8 cellular contexts compared by ENCODE assay signal in genomic region chr17:6427284-6427781, GRCh38. TPM values are rescaled to one million over a fixed set of nuclear protein-coding genes. Genes with fewer than 3 reads are reported as not detected.
A peak's percentile ranks its signal among the peaks of the same experiment; 100 is the strongest.
DNase-seq lines count a peak whose midpoint lies in the region; ATAC-seq and TF ChIP-seq lines count a peak whose summit lies in the region.

No MANE protein-coding gene starts in this region.

- DNase-seq in CD4-positive, CD25-positive, alpha-beta regulatory T cell = peak in 2 of 3 donors; percentile 24 to 69
- DNase-seq in MM.1S (peak; percentile 87), HCEC 1CT (no peak), amniotic stem cell (lab: John Stamatoyannopoulos, UW) (no peak)
- DNase-seq in activated T-cell treated with anti-CD3 and anti-CD28 coated beads, Interleukin-2, amount 50 U/mL, for 48 hours = peak; percentile 61 to 64
- peak in 8 of 9 donors; percentile 47 to 73 (median 62) for DNase-seq in naive thymus-derived CD4-positive, alpha-beta T cell

- peak overlapping the region; percentile 48 for H3K4me2 ChIP-seq in MM.1S (ENCODE audit: low read depth, low read length)

- H2AFZ ChIP-seq in MM.1S (ENCODE audit: low read length) = no peak overlapping the region

- H3K36me3 ChIP-seq in CD4-positive, CD25-positive, alpha-beta regulatory T cell (ENCODE audit: control insufficient read depth, insufficient read depth, low read length) = no peaks in the 10 kb centered on the region
- H3K36me3 ChIP-seq in MM.1S (replicated peaks; ENCODE audit: insufficient read depth, low read length) = no peaks in the 10 kb centered on the region
- H3K36me3 ChIP-seq in naive thymus-derived CD4-positive, alpha-beta T cell (ENCODE audit: control insufficient read depth in 2 of 3, insufficient read depth in 3 of 3, low read length in 3 of 3) = no peaks in the 10 kb centered on the region

- H3K27ac ChIP-seq in CD4-positive, CD25-positive, alpha-beta regulatory T cell (ENCODE audit: insufficient read depth, low read length, poor library complexity, severe bottlenecking) = no peak overlapping the region
- no peak overlapping the region for H3K27ac ChIP-seq in MM.1S (ENCODE audit: low read length)
- no peak overlapping the region for H3K27ac ChIP-seq in naive thymus-derived CD4-positive, alpha-beta T cell (ENCODE audit: low read depth, low read length)

- H3K9me3 Mint-ChIP-seq in CD4-positive, CD25-positive, alpha-beta regulatory T cell = peaks cover 0 to 13% (median 1%) of the 10 kb centered on the region in 7 donors
- peaks cover 0 to 20% (median 10%) of the 10 kb centered on the region in 11 donors for H3K9me3 Mint-ChIP-seq in naive thymus-derived CD4-positive, alpha-beta T cell

- H3K27me3 Mint-ChIP-seq in CD4-positive, CD25-positive, alpha-beta regulatory T cell = peaks cover 12% of the 10 kb centered on the region
- peaks cover 0 to 78% (median 5%) of the 10 kb centered on the region in 5 donors for H3K27me3 Mint-ChIP-seq in naive thymus-derived CD4-positive, alpha-beta T cell

- H3K27ac Mint-ChIP-seq in CD4-positive, CD25-positive, alpha-beta regulatory T cell = peak overlapping the region in 1 of 3 donors; percentile 63
- H3K27ac Mint-ChIP-seq in naive thymus-derived CD4-positive, alpha-beta T cell = peak overlapping the region in 8 of 9 donors; percentile 7 to 90 (median 78)

- H3K4me3 Mint-ChIP-seq in CD4-positive, CD25-positive, alpha-beta regulatory T cell = peak overlapping the region in 1 of 4 donors; percentile 45
- H3K4me3 Mint-ChIP-seq in naive thymus-derived CD4-positive, alpha-beta T cell = peak overlapping the region in 9 of 10 donors; percentile 36 to 77 (median 63)

- POLR2A ChIA-PET in naive thymus-derived CD4-positive, alpha-beta T cell (lab: Charles Lee) = interaction anchor here (0.5 kb wide), 1 partner anchor 1644 kb away, joined by 4 read pairs; no protein-coding TSS in a partner anchor

- H3K9ac ChIP-seq in MM.1S (ENCODE audit: low read length) = no peak overlapping the region

- H4K20me1 ChIP-seq in MM.1S (ENCODE audit: insufficient read depth, low read length) = no peaks in the 10 kb centered on the region

- peaks cover 3 to 5% of the 10 kb centered on the region in 2 experiments for H3K9me3 ChIP-seq in CD4-positive, CD25-positive, alpha-beta regulatory T cell (ENCODE audit: control insufficient read depth in 2 of 2, low read length in 2 of 2)
- no peaks in the 10 kb centered on the region for H3K9me3 ChIP-seq in MM.1S (replicated peaks; ENCODE audit: insufficient read depth, low read length)
- H3K9me3 ChIP-seq in naive thymus-derived CD4-positive, alpha-beta T cell (ENCODE audit: control insufficient read depth in 2 of 3, low read length in 3 of 3) = no peaks in the 10 kb centered on the region

- peak; percentile 57 to 63 for ATAC-seq in CD4-positive, CD25-positive, alpha-beta regulatory T cell (ENCODE audit: low read depth in 2 of 2)
- ATAC-seq in naive thymus-derived CD4-positive, alpha-beta T cell = peak; percentile 85
- ATAC-seq in HG02885 (IDR thresholded peaks at IDR 0.05; ENCODE audit: poor library complexity, unreplicated experiment) = no peak
- ATAC-seq in GM21515 (IDR thresholded peaks at IDR 0.05; ENCODE audit: unreplicated experiment) = no peak

- H3K4me1 ChIP-seq in CD4-positive, CD25-positive, alpha-beta regulatory T cell (ENCODE audit: control insufficient read depth, insufficient read depth, low read length, poor library complexity, severe bottlenecking) = peaks cover 8% of the 10 kb centered on the region
- H3K4me1 ChIP-seq in MM.1S (ENCODE audit: low read length) = peaks cover 13% of the 10 kb centered on the region
- peaks cover 4 to 15% of the 10 kb centered on the region in 2 donors for H3K4me1 ChIP-seq in naive thymus-derived CD4-positive, alpha-beta T cell (ENCODE audit: control insufficient read depth in 2 of 2, insufficient read depth in 2 of 2, low read length in 2 of 2)

- peaks cover 6 to 16% (median 9%) of the 10 kb centered on the region in 4 donors for H3K4me1 Mint-ChIP-seq in CD4-positive, CD25-positive, alpha-beta regulatory T cell
- peaks cover 11 to 19% (median 17%) of the 10 kb centered on the region in 7 donors for H3K4me1 Mint-ChIP-seq in naive thymus-derived CD4-positive, alpha-beta T cell

- H3K9me2 ChIP-seq in MM.1S (replicated peaks; ENCODE audit: insufficient read depth, low read length) = no peaks in the 10 kb centered on the region

- H3K36me3 Mint-ChIP-seq in CD4-positive, CD25-positive, alpha-beta regulatory T cell = peaks cover 8% of the 10 kb centered on the region
- H3K36me3 Mint-ChIP-seq in naive thymus-derived CD4-positive, alpha-beta T cell = peaks cover 0 to 9% (median 6%) of the 10 kb centered on the region in 5 donors

- intact Hi-C loops in naive thymus-derived CD4-positive, alpha-beta T cell (cut with micrococcal nuclease) = loop anchor here in 1 of 2 donors (1.0 kb wide), 1 partner anchor 17 kb away; the partner anchor contains the start of gene PIMREG

- H3K79me2 ChIP-seq in MM.1S (ENCODE audit: low read length) = no peaks in the 10 kb centered on the region

- CTCF ChIA-PET in naive thymus-derived CD4-positive, alpha-beta T cell (lab: Charles Lee) = no interaction called here

- H3F3A ChIP-seq in MM.1S (ENCODE audit: insufficient read depth, low read length) = peaks cover 7% of the 10 kb centered on the region

- peak; percentile 32 for TF ChIP-seq CTCF in MM.1S (IDR thresholded peaks at IDR 0.05; ENCODE audit: low read length)

- H3K4me3 ChIP-seq in CD4-positive, CD25-positive, alpha-beta regulatory T cell (ENCODE audit: low read depth, low read length) = no peak overlapping the region
- H3K4me3 ChIP-seq in MM.1S (ENCODE audit: low read length) = peak overlapping the region; percentile 19; the same call in 1 of the 2 replicates
- no peak overlapping the region for H3K4me3 ChIP-seq in naive thymus-derived CD4-positive, alpha-beta T cell (ENCODE audit: low read length)

- no peaks in the 10 kb centered on the region for H3K27me3 ChIP-seq in CD4-positive, CD25-positive, alpha-beta regulatory T cell (ENCODE audit: control insufficient read depth, insufficient read depth, low read length)
- H3K27me3 ChIP-seq in MM.1S (replicated peaks; ENCODE audit: insufficient read depth, low read length) = peaks cover 66% of the 10 kb centered on the region
- H3K27me3 ChIP-seq in naive thymus-derived CD4-positive, alpha-beta T cell (ENCODE audit: control insufficient read depth in 2 of 2, insufficient read depth in 2 of 2, low read length in 2 of 2) = no peaks in the 10 kb centered on the region

RNA-seq across cellular contexts. Expression of gene AIPL1, which starts 7.6 kb away (rescaled TPM):
- not detected for total RNA-seq in CD4-positive, CD25-positive, alpha-beta regulatory T cell
- polyA plus RNA-seq in CD4-positive, CD25-positive, alpha-beta regulatory T cell = not detected
- not detected for total RNA-seq in naive thymus-derived CD4-positive, alpha-beta T cell
- not detected for polyA plus RNA-seq in naive thymus-derived CD4-positive, alpha-beta T cell

RNA-seq across cellular contexts. Expression of gene PIMREG, which starts 16.9 kb away (rescaled TPM):
- total RNA-seq in CD4-positive, CD25-positive, alpha-beta regulatory T cell = not detected
- under 1 TPM; 0.20 to 0.41 (median 0.34) TPM for polyA plus RNA-seq in CD4-positive, CD25-positive, alpha-beta regulatory T cell
- total RNA-seq in naive thymus-derived CD4-positive, alpha-beta T cell = 10 to 100 TPM in 1 of 5 experiments, under 1 TPM in 1, not detected in 3; 0.49 to 18.6 TPM
- polyA plus RNA-seq in naive thymus-derived CD4-positive, alpha-beta T cell = under 1 TPM; 0.12 to 0.47 TPM

Comparison
In these comparisons a context has a peak if more than half of its experiments do, and no peak if none do; other contexts are left out.
1. ATAC-seq: peak in CD4-positive, CD25-positive, alpha-beta regulatory T cell (2 of 2) and naive thymus-derived CD4-positive, alpha-beta T cell (single experiment); none in HG02885 (single experiment) and GM21515 (single experiment).
2. DNase-seq: peak in CD4-positive, CD25-positive, alpha-beta regulatory T cell (2 of 3), MM.1S (single experiment), activated T-cell treated with anti-CD3 and anti-CD28 coated beads, Interleukin-2, amount 50 U/mL, for 48 hours (2 of 2) and naive thymus-derived CD4-positive, alpha-beta T cell (8 of 9); none in HCEC 1CT (single experiment) and amniotic stem cell (single experiment).